In genomic region chr6:13712485-13712990, GRCh38 we compare ENCODE assay signal across 1 cellular context.
TF ChIP-seq lines count a peak whose summit lies in the region.

No MANE protein-coding gene starts in this region.

TF ChIP-seq in GM12878, 131 proteins besides CTCF, POLR2A, EP300 and RAD21 (continued from another document):
- no peak for TF ChIP-seq HSF1 (IDR thresholded peaks at IDR 0.05; ENCODE audit: low read depth, low read length)
- TF ChIP-seq SIX5 (IDR thresholded peaks at IDR 0.05; ENCODE audit: low read depth, low read length, severe bottlenecking): no peak
- peak; percentile 23; the same call in 1 of the 2 replicates for TF ChIP-seq ATF2 (IDR thresholded peaks at IDR 0.05; ENCODE audit: low read length)
- no peak for TF ChIP-seq FOXK2 (IDR thresholded peaks at IDR 0.05)
- TF ChIP-seq ZSCAN29 (IDR thresholded peaks at IDR 0.05): no peak
- no peak for TF ChIP-seq ZNF687 (IDR thresholded peaks at IDR 0.05)
- TF ChIP-seq IRF3 (IDR thresholded peaks at IDR 0.05): no peak
- peak; percentile 64 for TF ChIP-seq ZBTB40 (IDR thresholded peaks at IDR 0.05; ENCODE audit: borderline replicate concordance)
- TF ChIP-seq MTA2 (IDR thresholded peaks at IDR 0.05; ENCODE audit: low read depth): no peak
- TF ChIP-seq POLR2AphosphoS5 (IDR thresholded peaks at IDR 0.05; ENCODE audit: low read length): no peak
- 0 out of 4 replicates have a peak, but pooled peaks of 1 of the 2 experiments have one; percentile 8 for TF ChIP-seq ETV6 (conservative IDR thresholded peaks at IDR 0.05 in 1 of 2, IDR thresholded peaks at IDR 0.05 in 1 of 2; ENCODE audit: borderline replicate concordance in 1 of 2, low read depth in 1 of 2)
- no peak for TF ChIP-seq BCL3 (IDR thresholded peaks at IDR 0.05; ENCODE audit: borderline replicate concordance, insufficient read depth, low read depth, low read length, poor library complexity, severe bottlenecking)
- no peak for TF ChIP-seq TCF12 (IDR thresholded peaks at IDR 0.05; ENCODE audit: low read depth, low read length)
- no peak for TF ChIP-seq KLF5 (IDR thresholded peaks at IDR 0.05; ENCODE audit: partially characterized antibody)
